In genomic region chr13:98473135-98473791, GRCh38 we compare ENCODE assay signal across 13 cellular contexts.
DNase-seq lines count a peak whose midpoint lies in the region; ATAC-seq and TF ChIP-seq lines count a peak whose summit lies in the region.
"Had no signal": no experiment of that assay in that cellular context is flagged by ENCODE, and none has a peak within 500 bp of the region (broad histone marks: within the 10 kb centered on the region; RNA-seq: fewer than 3 reads in every experiment).

No MANE protein-coding gene starts in this region.

- intact Hi-C loops in body of pancreas (cut with DNase I) (no loop called here), right lobe of liver (cut with DNase I) (no loop called here)

- no peak overlapping the region for H3K4me3 Mint-ChIP-seq in HFFc6

- TF ChIP-seq POLR2A in body of pancreas (IDR thresholded peaks at IDR 0.05), result no peak
- TF ChIP-seq POLR2A in right lobe of liver (IDR thresholded peaks at IDR 0.05), result no peak

- peak overlapping the region; percentile 21 for H3K27ac Mint-ChIP-seq in HFFc6

- H3K27me3 ChIP-seq in body of pancreas, result no peaks in the 10 kb centered on the region
- no peaks in the 10 kb centered on the region for H3K27me3 ChIP-seq in right lobe of liver
- H3K27me3 ChIP-seq: SJCRH30 had no signal

- H3K9me3 ChIP-seq in body of pancreas, result no peaks in the 10 kb centered on the region
- H3K9me3 ChIP-seq in right lobe of liver, result no peaks in the 10 kb centered on the region
- H3K9me3 ChIP-seq: SJCRH30 had no signal

- DNase-seq in HFFc6 (no peak), body of pancreas (peak in 3 of 4 donors; percentile 23 to 50 (median 36)), right lobe of liver (peak; percentile 82 to 94 (median 91)), NCI-H1436 treated with DMSO at 0.1 percent for 48 hours (lab: John Stamatoyannopoulos, UW) (no peak), NCI-H1105 (lab: John Stamatoyannopoulos, UW) (no peak)
- DNase-seq: EL; kidney glomerular epithelial cell; retina; SJCRH30; stimulated activated CD4-positive, alpha-beta T cell treated with anti-CD3 and anti-CD28 coated beads, Interleukin-4, amount 100 ng/mL, for 1 hour had no signal

- H3K4me1 ChIP-seq in body of pancreas (peaks cover 50% of the 10 kb centered on the region), right lobe of liver (peaks cover 0 to 58% (median 23%) of the 10 kb centered on the region in 4 donors)

- TF ChIP-seq CTCF in C4-2B (conservative IDR thresholded peaks at IDR 0.05) (no peak), HFFc6 (IDR thresholded peaks at IDR 0.05) (no peak), body of pancreas (IDR thresholded peaks at IDR 0.05) (no peak), right lobe of liver (IDR thresholded peaks at IDR 0.05) (no peak)

- peak overlapping the region; percentile 56 for H3K27ac ChIP-seq in C4-2B
- H3K27ac ChIP-seq in body of pancreas, result peak overlapping the region; percentile 46 to 83 (median 51)
- H3K27ac ChIP-seq in right lobe of liver, result peak overlapping the region in 1 of 3 donors; percentile 81
- H3K27ac ChIP-seq: SJCRH30 had no signal

- no peak overlapping the region for H3K4me3 ChIP-seq in body of pancreas
- H3K4me3 ChIP-seq in right lobe of liver, result no peak overlapping the region
- H3K4me3 ChIP-seq: SJCRH30 had no signal

- 17 to 25% methylated on average over 5 of the region's 5 CpGs for whole genome bisulfite sequencing in body of pancreas, 2 donors
- WGBS in right lobe of liver (ENCODE audit: insufficient coverage, low coverage, low lambda C conversion rate, missing lambda C conversion rate), result 16% methylated on average over 3 of the region's 5 CpGs

- H3K36me3 ChIP-seq in body of pancreas (replicated peaks in 1 of 2; ENCODE audit: insufficient read depth in 1 of 2, low read depth in 2 of 2), result no peaks in the 10 kb centered on the region
- H3K36me3 ChIP-seq in right lobe of liver, result peaks cover 0 to 7% (median 0%) of the 10 kb centered on the region in 4 donors

- peaks cover 38% of the 10 kb centered on the region for H3K36me3 Mint-ChIP-seq in HFFc6 (ENCODE audit: low read depth)

- no peaks in the 10 kb centered on the region; the same call in 1 of the 2 replicates for H3K27me3 Mint-ChIP-seq in HFFc6 (ENCODE audit: insufficient read depth)

- H3K9me3 Mint-ChIP-seq in HFFc6, result no peaks in the 10 kb centered on the region

- ATAC-seq in body of pancreas (peak; percentile 16), right lobe of liver (peak; percentile 69 to 82 (median 75)), HG02981 (IDR thresholded peaks at IDR 0.05; ENCODE audit: unreplicated experiment) (no peak), HG03108 (IDR thresholded peaks at IDR 0.05; ENCODE audit: unreplicated experiment) (no peak)

- peaks cover 49% of the 10 kb centered on the region for H3K4me1 Mint-ChIP-seq in HFFc6 (ENCODE audit: low read depth)

Comparison
In these comparisons a context has a peak if more than half of its experiments do, and no peak if none do; other contexts are left out.
1. DNase-seq: peak in body of pancreas (3 of 4) and right lobe of liver (3 of 3); none in HFFc6 (single experiment), NCI-H1436 treated with DMSO at 0.1 percent for 48 hours (single experiment) and NCI-H1105 (single experiment).
2. ATAC-seq: peak in body of pancreas (single experiment) and right lobe of liver (4 of 4); none in HG02981 (single experiment) and HG03108 (single experiment).